ENCODE assay signal across 13 cellular contexts in the genomic region with DNA sequence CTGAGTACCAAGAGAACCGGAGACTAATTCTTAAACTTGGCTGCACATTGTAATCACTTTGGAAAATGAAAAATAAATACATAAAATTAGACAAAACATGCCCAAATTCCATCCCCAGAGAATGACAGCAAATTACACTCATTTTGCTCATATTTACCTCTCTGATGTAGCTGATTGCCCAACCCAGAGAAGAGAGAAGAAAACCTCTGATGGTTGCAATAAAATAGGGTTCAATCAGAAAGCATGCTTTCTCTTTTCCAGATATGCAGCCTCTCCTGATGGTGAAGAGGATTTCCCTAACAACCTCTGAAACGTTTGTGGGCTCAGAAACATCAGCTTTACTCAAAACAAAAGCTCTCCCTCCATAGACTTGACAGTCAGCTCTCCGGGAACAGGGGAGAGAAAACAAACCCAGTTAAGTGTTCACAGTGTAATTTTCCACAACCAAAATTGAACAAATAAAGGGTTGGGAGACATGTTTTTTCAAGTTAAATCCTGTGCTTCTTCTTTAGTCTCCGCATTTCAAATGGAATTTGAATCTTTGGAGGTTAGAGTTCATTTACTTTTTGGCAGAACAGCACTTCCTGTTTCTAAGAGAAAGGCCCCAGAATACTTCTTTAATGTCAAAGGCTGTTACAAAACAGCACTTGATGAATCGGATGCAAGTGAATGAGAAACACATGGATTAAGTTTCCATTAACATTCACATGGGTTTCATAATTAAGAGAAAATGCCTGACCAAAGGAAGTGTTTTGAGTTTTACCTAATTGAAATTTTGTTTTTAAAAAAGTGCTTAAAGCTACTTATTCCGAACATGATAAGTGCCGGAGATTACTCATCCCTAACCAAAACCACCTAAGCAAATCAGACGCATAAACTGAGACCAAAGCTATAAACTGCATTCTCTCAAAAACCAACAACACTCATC.
DNase-seq lines count a peak whose midpoint lies in the region; FAIRE-seq and TF ChIP-seq lines count a peak whose summit lies in the region.
"Had no signal": no experiment of that assay in that cellular context is flagged by ENCODE, and none has a peak within 500 bp of the region (broad histone marks: within the 10 kb centered on the region; RNA-seq: fewer than 3 reads in every experiment).

No MANE protein-coding gene starts in this region.

- H3K4me1 Mint-ChIP-seq in neural progenitor cell = peaks cover 31% of the 10 kb centered on the region
- H3K4me1 Mint-ChIP-seq: naive B cell had no signal

- H3K9me3 ChIP-seq in HUES64 (ENCODE audit: insufficient read depth, low read depth, low read length) = no peaks in the 10 kb centered on the region
- H3K9me3 ChIP-seq in neural progenitor cell (ENCODE audit: low read depth) = no peaks in the 10 kb centered on the region

- no peaks in the 10 kb centered on the region for H3K36me3 ChIP-seq in ACC112 (ENCODE audit: insufficient read depth, low read length)
- no peaks in the 10 kb centered on the region for H3K36me3 ChIP-seq in HUES64 (ENCODE audit: insufficient read depth, low read length)
- H3K36me3 ChIP-seq in neural progenitor cell = no peaks in the 10 kb centered on the region

- no peak for TF ChIP-seq CTCF in neural progenitor cell (IDR thresholded peaks at IDR 0.05)
- no peak for TF ChIP-seq CTCF in dorsolateral prefrontal cortex (IDR thresholded peaks at IDR 0.05 in 54 of 56, conservative IDR thresholded peaks at IDR 0.05 in 2 of 56; ENCODE audit: low read depth in 1 of 56, partially characterized antibody in 56 of 56)

- no peaks in the 10 kb centered on the region for H3K27me3 Mint-ChIP-seq in neural progenitor cell (ENCODE audit: insufficient read depth, low read depth)
- H3K27me3 Mint-ChIP-seq: naive B cell had no signal

- no peaks in the 10 kb centered on the region for H3K9me3 Mint-ChIP-seq in neural progenitor cell

- no peaks in the 10 kb centered on the region for H3K27me3 ChIP-seq in ACC112 (ENCODE audit: insufficient read depth, low read length)
- no peaks in the 10 kb centered on the region for H3K27me3 ChIP-seq in HUES64 (ENCODE audit: insufficient read depth, low read length)
- H3K27me3 ChIP-seq in neural progenitor cell = no peaks in the 10 kb centered on the region
- peaks cover 0 to 4% (median 0%) of the 10 kb centered on the region in 45 donors for H3K27me3 ChIP-seq in dorsolateral prefrontal cortex

- no peak overlapping the region for H3K4me3 Mint-ChIP-seq in neural progenitor cell
- H3K4me3 Mint-ChIP-seq: naive B cell had no signal

- peak overlapping the region; percentile 91 for H2AFZ ChIP-seq in ACC112 (ENCODE audit: low read length, unreplicated experiment)
- no peak overlapping the region for H2AFZ ChIP-seq in neural progenitor cell (replicated peaks)

- peak; percentile 90 for FAIRE-seq in endometrium (lab: Jason Lieb, UNC)

- no peaks in the 10 kb centered on the region for H3K36me3 Mint-ChIP-seq in neural progenitor cell
- H3K36me3 Mint-ChIP-seq: naive B cell had no signal

- intact Hi-C loops in dorsolateral prefrontal cortex (cut with DNase I) = no loop called here

- peaks cover 18% of the 10 kb centered on the region for H3K4me1 ChIP-seq in ACC112 (ENCODE audit: control insufficient read depth, insufficient read depth, low read length, unreplicated experiment)
- peaks cover 33% of the 10 kb centered on the region for H3K4me1 ChIP-seq in HUES64 (ENCODE audit: insufficient read depth, low read length)
- peaks cover 28% of the 10 kb centered on the region for H3K4me1 ChIP-seq in neural progenitor cell

- 54% methylated on average over 6 of the region's 8 CpGs for WGBS in HUES64

- H3K79me2 ChIP-seq in ACC112 (ENCODE audit: control insufficient read depth, insufficient read depth, low read length, unreplicated experiment) (no peaks in the 10 kb centered on the region), neural progenitor cell (ENCODE audit: low read depth) (no peaks in the 10 kb centered on the region)

- peak overlapping the region; percentile 80 for H3K27ac Mint-ChIP-seq in neural progenitor cell

- peak overlapping the region; percentile 69 for H3K4me2 ChIP-seq in neural progenitor cell

- no peaks in the 10 kb centered on the region for H4K20me1 ChIP-seq in neural progenitor cell (ENCODE audit: low read depth)

- H3K27ac ChIP-seq in ACC112 (ENCODE audit: low read depth, low read length) = peak overlapping the region; percentile 57
- H3K27ac ChIP-seq in HUES64 (ENCODE audit: low read depth, low read length) = peak overlapping the region; percentile 76
- H3K27ac ChIP-seq in neural progenitor cell = peak overlapping the region; percentile 2
- peak overlapping the region in 2 of 59 donors; percentile 2 to 51 for H3K27ac ChIP-seq in dorsolateral prefrontal cortex
- H3K27ac ChIP-seq: C4-2B had no signal

- DNase-seq in neural progenitor cell (ENCODE audit: low spot score) = peak; percentile 30
- no peak for DNase-seq in dorsolateral prefrontal cortex
- no peak for DNase-seq in cerebellar nuclear complex (lab: John Stamatoyannopoulos, UW)
- no peak for DNase-seq in NCI-H2171 treated with DMSO at 0.1 percent for 48 hours (lab: John Stamatoyannopoulos, UW)
- no peak for DNase-seq in A172 (ENCODE audit: low spot score)
- DNase-seq: activated gamma-delta T cell treated with Interleukin-2 at 50 U/mL for 16 hours, erythroblast, naive B cell, NCI-H510A treated with DMSO at 0.1 percent for 48 hours had no signal

- H3K9ac ChIP-seq in HUES64 (ENCODE audit: low read depth, low read length) (peak overlapping the region; percentile 47; the same call in 1 of the 2 replicates), neural progenitor cell (no peak overlapping the region)

- H3F3A ChIP-seq in neural progenitor cell (ENCODE audit: low read depth) = peaks cover 15% of the 10 kb centered on the region

- H3K4me3 ChIP-seq in ACC112 (ENCODE audit: low read depth, low read length) (peak overlapping the region; percentile 39; the same call in 1 of the 2 replicates), HUES64 (ENCODE audit: low read length) (no peak overlapping the region), neural progenitor cell (no peak overlapping the region), dorsolateral prefrontal cortex (peak overlapping the region in 2 of 59 donors; percentile 11 to 13)
